21 cellular contexts compared by ENCODE assay signal in the genomic region with DNA sequence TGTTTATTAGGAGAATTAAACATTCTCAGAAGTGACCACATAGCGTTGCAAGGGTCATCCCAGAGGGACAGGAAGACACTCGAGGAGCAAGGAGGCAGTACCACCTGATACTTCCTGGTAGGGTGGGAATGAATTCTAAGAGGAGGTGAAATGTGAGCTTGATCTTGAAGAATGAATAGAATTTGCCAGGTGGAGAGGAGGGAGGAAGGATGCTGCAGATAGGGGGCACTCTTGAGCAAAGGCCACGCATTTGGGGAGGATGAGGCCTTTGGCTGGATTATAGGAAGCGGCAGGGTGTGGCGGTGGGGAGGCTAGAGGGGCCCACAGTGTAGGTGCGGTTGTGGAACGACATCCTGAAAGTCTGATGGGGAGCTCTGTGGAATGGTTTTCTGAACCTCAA. TPM values are rescaled to one million over a fixed set of nuclear protein-coding genes. Genes with fewer than 3 reads are reported as not detected.
A peak's percentile ranks its signal among the peaks of the same experiment; 100 is the strongest.
DNase-seq lines count a peak whose midpoint lies in the region; ATAC-seq and TF ChIP-seq lines count a peak whose summit lies in the region.
"Had no signal": no experiment of that assay in that cellular context is flagged by ENCODE, and none has a peak within 500 bp of the region (broad histone marks: within the 10 kb centered on the region; RNA-seq: fewer than 3 reads in every experiment).

No MANE protein-coding gene starts in this region.

- no peak for DNase-seq in GM12864 (ENCODE audit: low read depth)
- DNase-seq in LNCaP clone FGC (ENCODE audit: low read depth): no peak
- DNase-seq in chondrocyte (ENCODE audit: low spot score): no peak
- DNase-seq in neural progenitor cell (ENCODE audit: low spot score): no peak
- DNase-seq in NCI-H774 (lab: John Stamatoyannopoulos, UW): no peak
- DNase-seq: activated B cell treated with CpG ODN at 0.5 μM for 24 hours; activated CD8-positive, alpha-beta memory T cell treated with anti-CD3 and anti-CD28 coated beads for 24 hours; DMS 273 treated with DMSO at 0.1 percent for 48 hours; effector memory CD4-positive, alpha-beta T cell; hypothalamus; midbrain; MV-4-11; NCI-H2029 treated with DMSO at 0.1 percent for 48 hours; nephron progenitor cell; SHP77 had no signal

- H3K9me3 Mint-ChIP-seq in chondrocyte (ENCODE audit: low read depth) (peaks cover 4% of the 10 kb centered on the region), neural progenitor cell (peaks cover 12% of the 10 kb centered on the region)

- H3K36me3 ChIP-seq in neural progenitor cell: no peaks in the 10 kb centered on the region
- H3K36me3 ChIP-seq: prostate gland had no signal

- no peak overlapping the region for H3K9ac ChIP-seq in neural progenitor cell
- H3K9ac ChIP-seq: BLaER1 treated with 17β-estradiol and CSF1 and Interleukin-3, amounts not matched to agents 10 nM and 100 nM had no signal

- no peaks in the 10 kb centered on the region for H3K4me1 ChIP-seq in neural progenitor cell
- H3K4me1 ChIP-seq: prostate gland had no signal

- no peak overlapping the region for H3K4me3 ChIP-seq in GM12864 (ENCODE audit: low read depth, low read length)
- H3K4me3 ChIP-seq in LNCaP clone FGC (ENCODE audit: low read depth, low read length): no peak overlapping the region
- no peak overlapping the region for H3K4me3 ChIP-seq in neural progenitor cell
- H3K4me3 ChIP-seq: BLaER1 treated with 17β-estradiol and CSF1 and Interleukin-3, amounts not matched to agents 10 nM and 100 nM; prostate gland had no signal

- H3K4me3 Mint-ChIP-seq in chondrocyte (ENCODE audit: unreplicated experiment) (no peak overlapping the region), neural progenitor cell (no peak overlapping the region)
- H3K4me3 Mint-ChIP-seq: activated B cell treated with CpG ODN at 0.5 μM for 24 hours; nephron progenitor cell; T-helper 1 cell treated with Interleukin-12 subunit alpha and Interleukin-12 subunit beta and Interleukin-4 antibody, amounts not matched to agents 30 μg/mL and 1 μg/mL, for 36 hours had no signal

- peaks cover 22% of the 10 kb centered on the region for H3K36me3 Mint-ChIP-seq in chondrocyte (ENCODE audit: low read depth)
- peaks cover 55% of the 10 kb centered on the region for H3K36me3 Mint-ChIP-seq in neural progenitor cell

- H3K9me3 ChIP-seq in neural progenitor cell (ENCODE audit: low read depth): no peaks in the 10 kb centered on the region
- H3K9me3 ChIP-seq: prostate gland had no signal

- H3K27ac ChIP-seq in neural progenitor cell: no peak overlapping the region
- H3K27ac ChIP-seq: BLaER1 treated with 17β-estradiol and CSF1 and Interleukin-3, amounts not matched to agents 10 nM and 100 nM; HL-60; prostate gland had no signal

- H3K27me3 ChIP-seq in neural progenitor cell: no peaks in the 10 kb centered on the region
- H3K27me3 ChIP-seq: BLaER1 treated with 17β-estradiol and CSF1 and Interleukin-3, amounts not matched to agents 10 nM and 100 nM had no signal

- H3K27me3 Mint-ChIP-seq in chondrocyte (ENCODE audit: low read depth) (no peaks in the 10 kb centered on the region), neural progenitor cell (ENCODE audit: insufficient read depth, low read depth) (no peaks in the 10 kb centered on the region)
- H3K27me3 Mint-ChIP-seq: activated B cell treated with CpG ODN at 0.5 μM for 24 hours had no signal

- ATAC-seq in HG02852 (IDR thresholded peaks at IDR 0.05; ENCODE audit: unreplicated experiment) (no peak), HG03342 (IDR thresholded peaks at IDR 0.05; ENCODE audit: unreplicated experiment) (no peak)

- TF ChIP-seq CTCF in GM12864 (IDR thresholded peaks at IDR 0.05; ENCODE audit: low read depth, low read length, missing control alignments): peak; percentile 23
- TF ChIP-seq CTCF in LNCaP clone FGC (IDR thresholded peaks at IDR 0.05; ENCODE audit: control insufficient read depth, extremely low read depth, insufficient read depth): peak; percentile 13; the same call in 1 of the 2 replicates
- TF ChIP-seq CTCF in chondrocyte (IDR thresholded peaks at IDR 0.05): peak; percentile 24
- TF ChIP-seq CTCF in neural progenitor cell (IDR thresholded peaks at IDR 0.05): peak; percentile 34

- no peaks in the 10 kb centered on the region for H3F3A ChIP-seq in neural progenitor cell (ENCODE audit: low read depth)

- H3K27ac Mint-ChIP-seq in chondrocyte (ENCODE audit: unreplicated experiment) (no peak overlapping the region), neural progenitor cell (no peak overlapping the region)
- H3K27ac Mint-ChIP-seq: activated B cell treated with CpG ODN at 0.5 μM for 24 hours; nephron progenitor cell; T-helper 1 cell treated with Interleukin-12 subunit alpha and Interleukin-12 subunit beta and Interleukin-4 antibody, amounts not matched to agents 30 μg/mL and 1 μg/mL, for 36 hours had no signal

- H2AFZ ChIP-seq in neural progenitor cell (replicated peaks): no peak overlapping the region

- H4K20me1 ChIP-seq in neural progenitor cell (ENCODE audit: low read depth): no peaks in the 10 kb centered on the region

- H3K4me1 Mint-ChIP-seq in chondrocyte (ENCODE audit: low read depth): peaks cover 10% of the 10 kb centered on the region
- no peaks in the 10 kb centered on the region for H3K4me1 Mint-ChIP-seq in neural progenitor cell
- H3K4me1 Mint-ChIP-seq: activated B cell treated with CpG ODN at 0.5 μM for 24 hours had no signal

- no peak overlapping the region for H3K4me2 ChIP-seq in neural progenitor cell
- H3K4me2 ChIP-seq: BLaER1 treated with 17β-estradiol and CSF1 and Interleukin-3, amounts not matched to agents 10 nM and 100 nM had no signal

- H3K79me2 ChIP-seq in neural progenitor cell (ENCODE audit: low read depth): no peaks in the 10 kb centered on the region

RNA-seq across cellular contexts. Expression of a gene that starts 33.5 kb away (rescaled TPM):
- total RNA-seq in chondrocyte (15.2 to 17.1 TPM (median 15.3 TPM) in 3 replicates), neural progenitor cell (ENCODE audit: low replicate concordance) (35.7 and 46.2 TPM in 2 replicates)
